Comparison of ENCODE assay signal across 8 cellular contexts in the genomic region with DNA sequence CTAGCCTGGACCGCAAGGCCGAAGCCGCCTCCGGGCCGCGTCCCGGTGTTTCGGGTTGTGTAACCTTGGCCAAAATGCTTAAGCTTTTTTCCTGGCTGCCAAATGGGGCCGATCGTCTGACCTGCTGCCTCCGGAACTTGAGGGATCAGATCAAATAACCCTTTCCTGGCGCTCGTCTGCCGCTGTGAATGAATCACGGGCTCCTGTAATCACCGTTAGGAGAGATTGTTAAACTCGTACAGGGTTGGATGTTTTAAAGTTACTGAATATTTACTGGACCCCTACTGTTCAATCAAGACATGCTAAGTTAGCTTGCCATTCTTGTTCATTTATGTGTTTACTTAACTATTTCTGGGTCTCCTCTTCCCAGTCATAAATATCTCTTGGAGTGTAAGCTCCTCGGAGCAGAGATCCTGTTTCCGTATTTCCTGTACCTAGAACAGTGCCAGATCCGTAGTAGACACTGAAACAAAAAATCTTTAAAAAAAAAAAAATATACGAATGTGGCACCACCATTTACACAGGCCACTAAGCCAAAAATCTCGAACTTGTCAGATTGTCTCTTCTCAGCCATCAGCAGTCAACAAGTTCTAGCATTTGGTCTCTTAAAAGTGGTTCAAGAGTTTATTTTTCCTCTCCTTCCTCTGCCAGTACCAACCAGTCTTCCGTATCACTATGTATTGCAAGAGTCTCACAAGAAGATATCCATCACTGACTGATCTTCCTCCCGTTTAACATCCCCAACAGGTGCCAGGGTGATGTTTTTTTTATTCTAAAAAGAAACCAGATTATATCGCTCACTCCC. TPM values are rescaled to one million over a fixed set of nuclear protein-coding genes. Genes with fewer than 3 reads are reported as not detected.
DNase-seq lines count a peak whose midpoint lies in the region; ATAC-seq and TF ChIP-seq lines count a peak whose summit lies in the region.

No MANE protein-coding gene starts in this region.

- peak; percentile 7 for TF ChIP-seq CTCF in choroid plexus epithelial cell (conservative IDR thresholded peaks at IDR 0.05; ENCODE audit: low read depth, low read length)

- peak overlapping the region; percentile 76 for H3K4me3 ChIP-seq in choroid plexus epithelial cell (ENCODE audit: low read depth, low read length)

- ATAC-seq in HG03521 (IDR thresholded peaks at IDR 0.05; ENCODE audit: unreplicated experiment) (peak; percentile 6), left lobe of liver (peak; percentile 63), HG02759 (IDR thresholded peaks at IDR 0.05; ENCODE audit: unreplicated experiment) (no peak)

- peak; percentile 92 for DNase-seq in ELR (ENCODE audit: low read depth)
- DNase-seq in RPMI7951 (ENCODE audit: low read depth), result peak; percentile 82
- peak; percentile 82 for DNase-seq in choroid plexus epithelial cell (ENCODE audit: low read depth)
- DNase-seq in left lobe of liver (ENCODE audit: low spot score), result peak; percentile 83
- peak; percentile 19 to 27 for DNase-seq in stimulated activated CD8-positive, alpha-beta memory T cell treated with anti-CD3 and anti-CD28 coated beads, Interleukin-7, amount 100 ng/mL, for 1 hour (ENCODE audit: low read depth in 2 of 2)
- DNase-seq in 8988T, result no peak

RNA-seq across cellular contexts. Expression of a gene that starts 0.6 kb away (rescaled TPM):
- total RNA-seq in RPMI7951 (2014; rRNA removed; shearing (Covaris generic)), result 56.9 and 59.5 TPM in 2 replicates
- total RNA-seq in left lobe of liver, result 69.7 TPM
